In genomic region chr10:103791858-103792257, GRCh38 we compare ENCODE assay signal across 22 cellular contexts.
A peak's percentile ranks its signal among the peaks of the same experiment; 100 is the strongest.
DNase-seq lines count a peak whose midpoint lies in the region; ATAC-seq, FAIRE-seq and TF ChIP-seq lines count a peak whose summit lies in the region.
"Had no signal": no experiment of that assay in that cellular context is flagged by ENCODE, and none has a peak within 500 bp of the region (broad histone marks: within the 10 kb centered on the region; RNA-seq: fewer than 3 reads in every experiment).

No MANE protein-coding gene starts in this region.

- peaks cover 80% of the 10 kb centered on the region for H3K79me2 ChIP-seq in keratinocyte (ENCODE audit: control insufficient read depth, insufficient read depth, low read length)

- peaks cover 75% of the 10 kb centered on the region for H3K4me1 ChIP-seq in cardiac muscle cell (ENCODE audit: low read depth)
- H3K4me1 ChIP-seq in heart right ventricle = peaks cover 0 to 64% (median 25%) of the 10 kb centered on the region in 9 donors
- H3K4me1 ChIP-seq in keratinocyte (ENCODE audit: control insufficient read depth, extremely low read depth, insufficient read depth, low read length) = peaks cover 72% of the 10 kb centered on the region
- H3K4me1 ChIP-seq in urinary bladder (ENCODE audit: insufficient read depth) = no peaks in the 10 kb centered on the region
- H3K4me1 ChIP-seq: HAP-1 had no signal

- peak overlapping the region; percentile 45 for H3K9ac ChIP-seq in keratinocyte (ENCODE audit: control insufficient read depth, extremely low read depth, insufficient read depth, low read length)

- H2AFZ ChIP-seq in keratinocyte (ENCODE audit: control insufficient read depth, low read length) = no peak overlapping the region

- WGBS in heart right ventricle, 2 donors = 52 to 53% methylated on average over 3 of the region's 3 CpGs
- 67% methylated on average over 3 of the region's 3 CpGs for WGBS in urinary bladder

- no peaks in the 10 kb centered on the region for H3K36me3 ChIP-seq in cardiac muscle cell
- peaks cover 0 to 7% (median 0%) of the 10 kb centered on the region in 9 donors for H3K36me3 ChIP-seq in heart right ventricle
- peaks cover 28 to 72% of the 10 kb centered on the region in 2 experiments for H3K36me3 ChIP-seq in keratinocyte (ENCODE audit: control insufficient read depth in 2 of 2, extremely low read depth in 1 of 2, insufficient read depth in 2 of 2, low read length in 2 of 2)
- H3K36me3 ChIP-seq in urinary bladder (ENCODE audit: insufficient read depth) = no peaks in the 10 kb centered on the region
- H3K36me3 ChIP-seq: HAP-1 had no signal

- H3K27ac ChIP-seq in cardiac muscle cell (peak overlapping the region; percentile 86), heart right ventricle (no peak overlapping the region), VCaP (peak overlapping the region; percentile 97), keratinocyte (ENCODE audit: control insufficient read depth, insufficient read depth, low read length) (peak overlapping the region; percentile 61), urinary bladder (ENCODE audit: low read depth) (peak overlapping the region; percentile 0)

- DNase-seq in cardiac muscle cell (ENCODE audit: low read depth in 1 of 2, low spot score in 1 of 2) (no peak), heart right ventricle (no peak), keratinocyte (ENCODE audit: low read depth, low spot score) (no peak), left lobe of liver (ENCODE audit: low spot score) (no peak), dedifferentiated amniotic fluid mesenchymal stem cell (ENCODE audit: extremely low spot score) (no peak)
- DNase-seq: CD4-positive, alpha-beta memory T cell; DMS79 treated with DMSO at 0.1 percent for 48 hours; Karpas-422; NCI-H1417 treated with DMSO at 0.1 percent for 48 hours; NCI-H2081; NCI-H2227 treated with DMSO at 0.1 percent for 48 hours; NCI-H526 treated with DMSO at 0.1 percent for 48 hours had no signal

- no peak overlapping the region for H3K4me2 ChIP-seq in keratinocyte (ENCODE audit: control insufficient read depth, extremely low read depth, insufficient read depth, low read depth, low read length)

- no peak for ATAC-seq in heart right ventricle
- no peak for ATAC-seq in SK-N-SH treated with all-trans-retinoic acid at 6 μM for 48 hours
- no peak for ATAC-seq in left lobe of liver
- ATAC-seq: PC-3, Right ventricle myocardium inferior had no signal

- peaks cover 6% of the 10 kb centered on the region for H4K20me1 ChIP-seq in keratinocyte (ENCODE audit: control insufficient read depth, extremely low read depth, insufficient read depth, low read length)

- TF ChIP-seq CTCF in cardiac muscle cell (IDR thresholded peaks at IDR 0.05; ENCODE audit: low read depth, low read length) (no peak), heart right ventricle (IDR thresholded peaks at IDR 0.05) (no peak), VCaP (conservative IDR thresholded peaks at IDR 0.05) (no peak), keratinocyte (optimal IDR thresholded peaks at IDR 0.05 in 1 of 3, IDR thresholded peaks at IDR 0.05 in 1 of 3, conservative IDR thresholded peaks at IDR 0.05 in 1 of 3; ENCODE audit: extremely low read depth in 1 of 3, insufficient read depth in 2 of 3, low read length in 3 of 3) (no peak)

- H3K9me1 ChIP-seq in keratinocyte (ENCODE audit: control insufficient read depth, extremely low read depth, insufficient read depth, low read length) = peaks cover 14% of the 10 kb centered on the region

- no peak overlapping the region for H3K4me3 ChIP-seq in cardiac muscle cell
- H3K4me3 ChIP-seq in heart right ventricle = no peak overlapping the region
- H3K4me3 ChIP-seq in keratinocyte (ENCODE audit: control insufficient read depth in 2 of 3, extremely low read depth in 1 of 3, insufficient read depth in 2 of 3, low read depth in 1 of 3, low read length in 3 of 3) = no peak overlapping the region
- no peak overlapping the region for H3K4me3 ChIP-seq in urinary bladder (ENCODE audit: low read depth, low read length)
- H3K4me3 ChIP-seq: HAP-1 had no signal

- H3K27me3 ChIP-seq in cardiac muscle cell (no peaks in the 10 kb centered on the region), heart right ventricle (no peaks in the 10 kb centered on the region), keratinocyte (ENCODE audit: control insufficient read depth, extremely low read depth, insufficient read depth, low read length) (no peaks in the 10 kb centered on the region)

- no peak for FAIRE-seq in keratinocyte (lab: Jason Lieb, UNC)
- FAIRE-seq: D721Med, G401.6, GM12892, GM19239 had no signal

- H3K9me3 ChIP-seq in cardiac muscle cell (ENCODE audit: low read depth) = no peaks in the 10 kb centered on the region
- H3K9me3 ChIP-seq in heart right ventricle = no peaks in the 10 kb centered on the region
- no peaks in the 10 kb centered on the region for H3K9me3 ChIP-seq in keratinocyte (ENCODE audit: control insufficient read depth, low read depth, low read length)
- H3K9me3 ChIP-seq: HAP-1 had no signal

- dilution Hi-C loops in keratinocyte (cut with MboI; ENCODE audit: extremely low pct_ligation_motif_present, low sequenced_read_pairs) = no loop called here

- intact Hi-C loops in heart right ventricle (cut with DNase I) = no loop called here

TF ChIP-seq in SK-N-SH treated with all-trans-retinoic acid at 6 μM for 48 hours, 23 proteins besides CTCF, POLR2A, EP300 and RAD21:
- TF ChIP-seq CSRNP3 (CRISPR knock-in tag; IDR thresholded peaks at IDR 0.05) (no peak), ZFP30 (CRISPR knock-in tag; IDR thresholded peaks at IDR 0.05) (no peak), ZC3H10 (CRISPR knock-in tag; IDR thresholded peaks at IDR 0.05) (no peak), ZFP3 (CRISPR knock-in tag; IDR thresholded peaks at IDR 0.05) (no peak), TSHZ2 (CRISPR knock-in tag; IDR thresholded peaks at IDR 0.05) (no peak), ZNF8 (CRISPR knock-in tag; IDR thresholded peaks at IDR 0.05) (no peak)

Comparison
In these comparisons a context has a peak if more than half of its experiments do, and no peak if none do; other contexts are left out.
1. H3K27ac ChIP-seq: peak in cardiac muscle cell (single experiment), VCaP (single experiment), keratinocyte (single experiment) and urinary bladder (single experiment); none in heart right ventricle (0 of 10).